13 cellular contexts compared by ENCODE assay signal in the genomic region with DNA sequence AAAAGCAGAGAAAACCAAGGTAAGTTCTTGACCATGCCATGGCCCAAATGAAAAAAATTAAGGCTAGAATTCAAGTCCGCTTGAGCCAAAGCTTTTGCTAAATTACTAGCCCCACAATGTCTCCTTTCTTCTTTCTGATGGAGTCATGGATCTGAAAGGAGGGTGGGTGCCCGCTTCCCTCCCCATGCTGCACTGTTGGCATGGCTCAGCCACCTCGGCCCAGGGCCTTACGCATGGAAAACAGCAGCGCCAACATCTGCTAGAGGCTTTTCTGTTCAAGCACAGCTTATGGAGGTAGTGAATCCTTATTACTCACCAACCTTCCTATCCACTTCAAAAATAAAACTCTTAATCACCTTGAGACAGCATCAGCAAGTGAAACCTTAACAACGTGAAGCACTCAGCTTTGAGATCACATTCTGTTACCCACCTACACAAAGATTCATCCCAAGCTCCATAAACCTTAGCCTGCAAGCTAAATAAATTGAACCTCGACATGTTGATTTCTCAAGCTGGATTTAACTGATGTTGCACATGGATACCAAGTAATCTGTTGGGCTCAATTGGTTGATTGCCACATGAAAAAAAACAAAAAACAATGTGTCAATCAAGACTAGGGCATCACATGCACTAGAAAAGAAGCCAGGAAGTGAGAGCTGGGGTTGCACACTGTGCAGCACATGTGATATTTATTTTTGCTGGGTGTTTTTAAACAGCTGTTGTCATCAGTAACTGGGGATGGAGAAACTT. TPM values are rescaled to one million over a fixed set of nuclear protein-coding genes. Genes with fewer than 3 reads are reported as not detected.
DNase-seq lines count a peak whose midpoint lies in the region; ATAC-seq and TF ChIP-seq lines count a peak whose summit lies in the region.
"Had no signal": no experiment of that assay in that cellular context is flagged by ENCODE, and none has a peak within 500 bp of the region (broad histone marks: within the 10 kb centered on the region; RNA-seq: fewer than 3 reads in every experiment).

No MANE protein-coding gene starts in this region.

- no peak overlapping the region for H3K4ac ChIP-seq in neuronal stem cell (ENCODE audit: low read length)

- H3K4me1 ChIP-seq in neuronal stem cell (ENCODE audit: control insufficient read depth in 2 of 2, insufficient read depth in 1 of 2, low read depth in 1 of 2, low read length in 2 of 2), result peaks cover 1 to 3% of the 10 kb centered on the region in 2 donors
- H3K4me1 ChIP-seq: A549, body of pancreas had no signal

- H3K36me3 Mint-ChIP-seq in activated CD4-positive, alpha-beta T cell treated with anti-CD3 and anti-CD28 coated beads, Interleukin-2, amount 10 ng/mL, durations not matched to agents 7 days and 5 days (ENCODE audit: low read depth), result peaks cover 10% of the 10 kb centered on the region
- peaks cover 12% of the 10 kb centered on the region for H3K36me3 Mint-ChIP-seq in effector memory CD8-positive, alpha-beta T cell (ENCODE audit: insufficient read depth)

- H2AK5ac ChIP-seq in neuronal stem cell (ENCODE audit: low read depth, low read length), result no peak overlapping the region

- CTCF ChIA-PET in activated CD4-positive, alpha-beta T cell treated with anti-CD3 and anti-CD28 coated beads, Interleukin-2, amount 10 ng/mL, durations not matched to agents 7 days and 5 days (lab: Charles Lee), result interaction anchor here (0.9 to 2.7 kb wide), 3 partner anchors 11 to 16 kb away, joined by 3 to 13 read pairs (median 3); no protein-coding TSS in a partner anchor
- CTCF ChIA-PET in RWPE1 (lab: Yijun Ruan, JAX), result no interaction called here

- H3K27ac ChIP-seq in RWPE1 (peak overlapping the region; percentile 12; the same call in 1 of the 2 replicates), neuronal stem cell (replicated peaks; ENCODE audit: low read length) (no peak overlapping the region)
- H3K27ac ChIP-seq: A549, body of pancreas had no signal

- H3K4me2 ChIP-seq in neuronal stem cell (ENCODE audit: insufficient read depth, low read length, poor library complexity, severe bottlenecking), result no peak overlapping the region
- H3K4me2 ChIP-seq: A549 had no signal

- WGBS in neuronal stem cell (ENCODE audit: extremely low coverage in 2 of 2, insufficient read length in 2 of 2, insufficient replicate concordance in 1 of 2), 2 donors, result no CpG with 5 or more reads among the region's 7 CpGs

- H3K9me3 ChIP-seq in neuronal stem cell (replicated peaks in 1 of 2; ENCODE audit: control insufficient read depth in 2 of 2, insufficient read depth in 1 of 2, low read depth in 1 of 2, low read length in 2 of 2), result no peaks in the 10 kb centered on the region
- H3K9me3 ChIP-seq: A549, body of pancreas had no signal

- ATAC-seq in effector memory CD8-positive, alpha-beta T cell (replicated peaks), result peak; percentile 85
- ATAC-seq in stimulated activated naive CD8-positive, alpha-beta T cell treated with anti-CD3 and anti-CD28 coated beads, Interleukin-15, Interleukin-2, amounts not matched to agents 100 U/mL and 50 U/mL, for 24 hours, result peak; percentile 74
- no peak for ATAC-seq in HG02763 (IDR thresholded peaks at IDR 0.05; ENCODE audit: unreplicated experiment)
- ATAC-seq: A549, body of pancreas had no signal

- H3K27ac Mint-ChIP-seq in activated CD4-positive, alpha-beta T cell treated with anti-CD3 and anti-CD28 coated beads, Interleukin-2, amount 10 ng/mL, durations not matched to agents 7 days and 5 days, result peak overlapping the region; percentile 85
- H3K27ac Mint-ChIP-seq in effector memory CD8-positive, alpha-beta T cell, result peak overlapping the region; percentile 69 to 82

- H2BK5ac ChIP-seq in neuronal stem cell (ENCODE audit: low read length), result no peak overlapping the region

- DNase-seq in activated CD4-positive, alpha-beta T cell treated with anti-CD3 and anti-CD28 coated beads, Interleukin-2, amount 10 ng/mL, durations not matched to agents 7 days and 5 days, result peak; percentile 56
- DNase-seq in activated CD4-positive, alpha-beta T cell treated with anti-CD3 and anti-CD28 coated beads, Interleukin-2, amount 50 U/mL, for 1 hour, result no peak
- no peak for DNase-seq in RWPE1 (ENCODE audit: low spot score)
- DNase-seq in effector memory CD8-positive, alpha-beta T cell, result no peak
- DNase-seq in stimulated activated naive CD8-positive, alpha-beta T cell treated with anti-CD3 and anti-CD28 coated beads, Interleukin-15, Interleukin-2, amounts not matched to agents 100 U/mL and 50 U/mL, for 24 hours, result no peak
- no peak for DNase-seq in neuronal stem cell (ENCODE audit: low spot score)
- no peak for DNase-seq in foreskin melanocyte
- DNase-seq: body of pancreas, DND-41, GOT3 had no signal

- no peaks in the 10 kb centered on the region for H3K27me3 ChIP-seq in neuronal stem cell (ENCODE audit: control insufficient read depth in 3 of 3, insufficient read depth in 3 of 3, low read depth in 1 of 3, low read length in 3 of 3)
- H3K27me3 ChIP-seq: body of pancreas had no signal

- H4K8ac ChIP-seq in neuronal stem cell (ENCODE audit: low read depth, low read length), result no peak overlapping the region

- H3K79me1 ChIP-seq in neuronal stem cell (ENCODE audit: low read depth, low read length), result no peaks in the 10 kb centered on the region

- no peak overlapping the region for H3K23ac ChIP-seq in neuronal stem cell (ENCODE audit: low read depth, low read length, poor library complexity)

- no peaks in the 10 kb centered on the region for H3K9me3 Mint-ChIP-seq in activated CD4-positive, alpha-beta T cell treated with anti-CD3 and anti-CD28 coated beads, Interleukin-2, amount 10 ng/mL, durations not matched to agents 7 days and 5 days
- H3K9me3 Mint-ChIP-seq in effector memory CD8-positive, alpha-beta T cell, result no peaks in the 10 kb centered on the region

- no peak overlapping the region for H3K4me3 ChIP-seq in neuronal stem cell (ENCODE audit: low read length in 2 of 2)
- H3K4me3 ChIP-seq: A549, body of pancreas, skin epidermis had no signal

- no peak overlapping the region for H3K9ac ChIP-seq in neuronal stem cell (ENCODE audit: low read depth, low read length, poor library complexity)

- H3K4me3 Mint-ChIP-seq in activated CD4-positive, alpha-beta T cell treated with anti-CD3 and anti-CD28 coated beads, Interleukin-2, amount 10 ng/mL, durations not matched to agents 7 days and 5 days, result peak overlapping the region; percentile 12
- no peak overlapping the region for H3K4me3 Mint-ChIP-seq in effector memory CD8-positive, alpha-beta T cell

- peaks cover 0 to 1% of the 10 kb centered on the region in 2 donors for H3K36me3 ChIP-seq in neuronal stem cell (replicated peaks in 1 of 2; ENCODE audit: control insufficient read depth in 2 of 2, insufficient read depth in 2 of 2, low read length in 2 of 2)

- no peak overlapping the region for H2BK12ac ChIP-seq in neuronal stem cell (ENCODE audit: low read length)

- no peak overlapping the region for H2BK15ac ChIP-seq in neuronal stem cell (ENCODE audit: low read length)

- H4K91ac ChIP-seq in neuronal stem cell (ENCODE audit: low read depth, low read length, poor library complexity), result no peak overlapping the region

- H2BK120ac ChIP-seq in neuronal stem cell (ENCODE audit: low read depth, low read length), result no peak overlapping the region

- H3K14ac ChIP-seq in neuronal stem cell (ENCODE audit: low read length), result no peak overlapping the region

- POLR2A ChIA-PET in activated CD4-positive, alpha-beta T cell treated with anti-CD3 and anti-CD28 coated beads, Interleukin-2, amount 10 ng/mL, durations not matched to agents 7 days and 5 days (lab: Charles Lee), result no interaction called here
- POLR2A ChIA-PET in RWPE1 (lab: Yijun Ruan, JAX; ENCODE audit: low non-redundant PET), result no interaction called here

- H3K18ac ChIP-seq in neuronal stem cell (ENCODE audit: low read length), result no peak overlapping the region

- peaks cover 34% of the 10 kb centered on the region for H3K4me1 Mint-ChIP-seq in activated CD4-positive, alpha-beta T cell treated with anti-CD3 and anti-CD28 coated beads, Interleukin-2, amount 10 ng/mL, durations not matched to agents 7 days and 5 days
- peaks cover 26 to 32% of the 10 kb centered on the region in 2 donors for H3K4me1 Mint-ChIP-seq in effector memory CD8-positive, alpha-beta T cell (ENCODE audit: low read depth in 2 of 2)

- no peak overlapping the region for H2AFZ ChIP-seq in neuronal stem cell (ENCODE audit: low read length)

- TF ChIP-seq CTCF in RWPE1 (conservative IDR thresholded peaks at IDR 0.05; ENCODE audit: low read depth), result no peak

- H3K27me3 Mint-ChIP-seq in activated CD4-positive, alpha-beta T cell treated with anti-CD3 and anti-CD28 coated beads, Interleukin-2, amount 10 ng/mL, durations not matched to agents 7 days and 5 days, result peaks cover under 1% of the 10 kb centered on the region
- peaks cover 3 to 4% of the 10 kb centered on the region in 2 donors for H3K27me3 Mint-ChIP-seq in effector memory CD8-positive, alpha-beta T cell

RNA-seq across cellular contexts. Expression of a gene that starts 43.4 kb away (rescaled TPM):
- total RNA-seq in activated CD4-positive, alpha-beta T cell treated with anti-CD3 and anti-CD28 coated beads, Interleukin-2, amount 10 ng/mL, durations not matched to agents 7 days and 5 days, result 1,000 to 10,000 TPM; 4,825 to 5,097 TPM
- polyA plus RNA-seq in neuronal stem cell (2013, experiment 1 of 2), result 2,914 TPM
- 3,114 TPM for polyA plus RNA-seq in neuronal stem cell (2013, experiment 2 of 2)
